10 cellular contexts compared by ENCODE assay signal in the genomic region with DNA sequence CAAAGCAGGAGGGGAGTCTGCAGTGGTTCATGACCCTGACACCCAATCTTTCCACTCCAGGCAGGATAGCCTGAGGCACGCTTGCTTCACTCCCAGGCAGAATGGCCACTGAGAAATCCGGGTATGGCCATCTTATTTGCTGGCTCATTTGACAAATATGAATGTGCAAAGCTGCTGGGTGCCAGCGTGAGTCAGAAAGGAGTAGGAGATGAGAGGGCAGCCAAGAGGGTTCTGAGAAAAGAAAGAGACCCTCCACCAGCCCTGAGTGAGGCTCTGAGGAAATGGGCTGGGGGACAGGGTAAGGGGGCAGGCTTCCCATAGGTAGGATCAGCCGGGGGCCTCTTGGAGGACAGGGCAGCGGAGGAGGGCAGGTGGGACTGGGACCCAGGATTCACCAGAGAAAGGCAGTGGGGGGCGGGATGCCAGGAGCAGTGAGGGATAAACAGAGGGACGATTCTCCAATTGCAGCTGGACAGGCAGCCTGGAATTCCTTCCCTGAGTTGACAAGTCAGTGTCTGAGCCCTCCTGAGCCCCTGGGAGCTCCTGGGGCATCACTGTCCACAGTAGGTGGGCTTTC. TPM values are rescaled to one million over a fixed set of nuclear protein-coding genes. Genes with fewer than 3 reads are reported as not detected.
DNase-seq lines count a peak whose midpoint lies in the region; ATAC-seq and TF ChIP-seq lines count a peak whose summit lies in the region.
"Had no signal": no experiment of that assay in that cellular context is flagged by ENCODE, and none has a peak within 500 bp of the region (broad histone marks: within the 10 kb centered on the region; RNA-seq: fewer than 3 reads in every experiment).

No MANE protein-coding gene starts in this region.

- H3K9me3 ChIP-seq in ascending aorta (no peaks in the 10 kb centered on the region), thoracic aorta (no peaks in the 10 kb centered on the region)

- TF ChIP-seq CTCF in HFFc6 (IDR thresholded peaks at IDR 0.05) (no peak), ascending aorta (IDR thresholded peaks at IDR 0.05) (no peak), thoracic aorta (IDR thresholded peaks at IDR 0.05) (no peak), type B pancreatic cell (conservative IDR thresholded peaks at IDR 0.05) (no peak)

- peak overlapping the region; percentile 66 for H3K4me3 Mint-ChIP-seq in HFFc6
- no peak overlapping the region for H3K4me3 Mint-ChIP-seq in type B pancreatic cell
- H3K4me3 Mint-ChIP-seq: brain, neural crest cell had no signal

- peak; percentile 92 for DNase-seq in HFFc6
- DNase-seq in ascending aorta (ENCODE audit: low spot score in 2 of 2) = peak in 1 of 2 donors; percentile 82
- DNase-seq in iris pigment epithelial cell (ENCODE audit: low read depth) = peak; percentile 68
- no peak for DNase-seq in thoracic aorta (ENCODE audit: low spot score)
- DNase-seq in NCI-H82 (lab: John Stamatoyannopoulos, UW) = no peak
- DNase-seq in SKM-1 treated with dmso at 0.1 percent for 144 hours (lab: John Stamatoyannopoulos, UW; ENCODE audit: unreplicated experiment) = no peak
- no peak for DNase-seq in type B pancreatic cell (ENCODE audit: extremely low spot score, unreplicated experiment)

- peaks cover 32% of the 10 kb centered on the region for H3K4me1 Mint-ChIP-seq in HFFc6 (ENCODE audit: low read depth)
- peaks cover 22% of the 10 kb centered on the region for H3K4me1 Mint-ChIP-seq in type B pancreatic cell (ENCODE audit: unreplicated experiment)

- peak overlapping the region in 1 of 2 donors; percentile 30 for H3K4me3 ChIP-seq in ascending aorta
- H3K4me3 ChIP-seq in thoracic aorta = peak overlapping the region; percentile 5

- no peaks in the 10 kb centered on the region for H3K9me3 Mint-ChIP-seq in HFFc6
- H3K9me3 Mint-ChIP-seq in type B pancreatic cell = no peaks in the 10 kb centered on the region
- H3K9me3 Mint-ChIP-seq: neural crest cell had no signal

- peaks cover 7% of the 10 kb centered on the region for H3K27me3 Mint-ChIP-seq in HFFc6 (ENCODE audit: insufficient read depth)
- H3K27me3 Mint-ChIP-seq in type B pancreatic cell = peaks cover 7% of the 10 kb centered on the region
- H3K27me3 Mint-ChIP-seq: brain had no signal

- H3K4me1 ChIP-seq in ascending aorta (peaks cover 31 to 68% of the 10 kb centered on the region in 2 donors), thoracic aorta (ENCODE audit: control insufficient read depth in 1 of 2, low read depth in 2 of 2) (peaks cover 42 to 95% of the 10 kb centered on the region in 2 donors)

- H3K36me3 Mint-ChIP-seq in HFFc6 (ENCODE audit: low read depth) (no peaks in the 10 kb centered on the region), type B pancreatic cell (peaks cover 3% of the 10 kb centered on the region)
- H3K36me3 Mint-ChIP-seq: brain had no signal

- peak; percentile 19 for ATAC-seq in thoracic aorta (ENCODE audit: insufficient number of reproducible peaks, low FRiP score, low read depth)

- H3K27me3 ChIP-seq in ascending aorta = no peaks in the 10 kb centered on the region
- H3K27me3 ChIP-seq in thoracic aorta (replicated peaks; ENCODE audit: insufficient read depth) = no peaks in the 10 kb centered on the region

- peak overlapping the region; percentile 75 to 98 for H3K27ac ChIP-seq in ascending aorta
- peak overlapping the region; percentile 90 to 91 for H3K27ac ChIP-seq in thoracic aorta

- peak overlapping the region; percentile 91 for H3K27ac Mint-ChIP-seq in HFFc6
- no peak overlapping the region for H3K27ac Mint-ChIP-seq in type B pancreatic cell

- H3K36me3 ChIP-seq in ascending aorta (peaks cover 15 to 26% of the 10 kb centered on the region in 2 donors), thoracic aorta (peaks cover 10% of the 10 kb centered on the region)

- intact Hi-C loops in ascending aorta (cut with DNase I) = no loop called here

RNA-seq across cellular contexts. Expression of a gene that starts 15.2 kb away (rescaled TPM):
- total RNA-seq in HFFc6 (2021; fragmentation: NEBNext Ultra II Directional; extraction: Animal tissue kit (Norgen Biotek cat#: 25700)) = 1 to 10 TPM in 1 of 6 experiments, under 1 TPM in 4, not detected in 1; 0.38 to 1.3 (median 0.48) TPM
- 191 TPM for total RNA-seq in ascending aorta
- 100 to 1,000 TPM; 246 to 525 TPM for total RNA-seq in thoracic aorta
- 11.3 and 23.8 TPM in 2 replicates for total RNA-seq in type B pancreatic cell (ENCODE audit: low replicate concordance)
- total RNA-seq: G401 had no signal

Comparison
In these comparisons a context has a peak if more than half of its experiments do, and no peak if none do; other contexts are left out.
1. DNase-seq: peak in HFFc6 (single experiment) and iris pigment epithelial cell (single experiment); none in thoracic aorta (single experiment), NCI-H82 (single experiment), SKM-1 treated with dmso at 0.1 percent for 144 hours (single experiment) and type B pancreatic cell (single experiment).